Comparison of ENCODE assay signal across 8 cellular contexts in the genomic region with DNA sequence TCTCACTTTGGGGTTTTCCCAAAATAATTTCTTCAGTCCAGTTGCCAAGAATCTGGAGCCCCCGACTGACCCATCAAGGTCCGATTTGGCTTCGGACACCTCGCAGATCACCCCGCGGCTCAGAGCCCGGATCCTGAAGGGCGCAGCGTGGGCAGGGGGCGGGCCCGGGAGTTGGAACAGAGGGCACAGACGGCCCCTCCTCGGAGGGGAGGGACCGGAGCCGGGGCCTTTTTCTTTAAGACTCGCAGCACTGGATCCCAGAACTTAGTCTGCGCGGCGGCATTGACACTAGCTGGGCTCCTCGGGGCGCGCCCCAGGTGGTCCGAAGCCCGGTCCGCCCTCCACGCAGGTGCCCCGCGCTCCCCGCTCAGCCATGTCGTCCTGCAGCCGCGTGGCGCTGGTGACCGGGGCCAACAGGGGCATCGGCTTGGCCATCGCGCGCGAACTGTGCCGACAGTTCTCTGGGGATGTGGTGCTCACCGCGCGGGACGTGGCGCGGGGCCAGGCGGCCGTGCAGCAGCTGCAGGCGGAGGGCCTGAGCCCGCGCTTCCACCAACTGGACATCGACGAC. TPM values are rescaled to one million over a fixed set of nuclear protein-coding genes. Genes with fewer than 3 reads are reported as not detected.
DNase-seq lines count a peak whose midpoint lies in the region; ATAC-seq and TF ChIP-seq lines count a peak whose summit lies in the region.

A gene (plus strand): TSS at position 260 of the 571 bp plus-strand sequence. CDS start 114 bp downstream, at position 374.

- H3K27ac ChIP-seq in HUES64 (ENCODE audit: low read depth, low read length) (no peak within 1 kb of the TSS), ectodermal cell (ENCODE audit: insufficient read depth, low read depth, low read length, poor library complexity, severe bottlenecking) (no peak within 1 kb of the TSS)

- H3K4me3 ChIP-seq in HUES64 (ENCODE audit: low read length) (peak within 1 kb of the TSS; percentile 60), ectodermal cell (ENCODE audit: insufficient read depth, low read depth, low read length) (peak within 1 kb of the TSS; percentile 39)

- no peaks in the 10 kb centered on the region for H3K9me3 Mint-ChIP-seq in CD14-positive monocyte
- no peaks in the 10 kb centered on the region for H3K9me3 Mint-ChIP-seq in activated CD4-positive, alpha-beta T cell treated with anti-CD3 and anti-CD28 coated beads, Interleukin-2, amount 10 ng/mL, durations not matched to agents 24 days and 14 days

- H3K4me1 ChIP-seq in HUES64 (ENCODE audit: insufficient read depth, low read length) (peaks cover 17% of the 10 kb centered on the region), ectodermal cell (ENCODE audit: control insufficient read depth, insufficient read depth, low read length) (no peaks in the 10 kb centered on the region)

- peaks cover 0 to 2% of the 10 kb centered on the region in 2 donors for H3K36me3 Mint-ChIP-seq in CD14-positive monocyte
- H3K36me3 Mint-ChIP-seq in activated CD4-positive, alpha-beta T cell treated with anti-CD3 and anti-CD28 coated beads, Interleukin-2, amount 10 ng/mL, durations not matched to agents 24 days and 14 days (ENCODE audit: low read depth) = peaks cover 13% of the 10 kb centered on the region

- H3K4me3 Mint-ChIP-seq in CD14-positive monocyte = peak within 1 kb of the TSS; percentile 89 to 93
- peak within 1 kb of the TSS; percentile 95 for H3K4me3 Mint-ChIP-seq in activated CD4-positive, alpha-beta T cell treated with anti-CD3 and anti-CD28 coated beads, Interleukin-2, amount 10 ng/mL, durations not matched to agents 24 days and 14 days

- H3K36me3 ChIP-seq in HUES64 (ENCODE audit: insufficient read depth, low read length) (no peaks in the 10 kb centered on the region), ectodermal cell (ENCODE audit: control insufficient read depth, insufficient read depth, low read length) (no peaks in the 10 kb centered on the region)

- WGBS in HUES64 = 2% methylated on average over 53 of the region's 53 CpGs
- 2% methylated on average over 53 of the region's 53 CpGs for WGBS in ectodermal cell, 2 experiments

- TF ChIP-seq CTCF in CD14-positive monocyte (IDR thresholded peaks at IDR 0.05) = no peak

- H3K4me1 Mint-ChIP-seq in CD14-positive monocyte = peaks cover 31% of the 10 kb centered on the region
- H3K4me1 Mint-ChIP-seq in activated CD4-positive, alpha-beta T cell treated with anti-CD3 and anti-CD28 coated beads, Interleukin-2, amount 10 ng/mL, durations not matched to agents 24 days and 14 days = peaks cover 28% of the 10 kb centered on the region

- no peak for DNase-seq in CD14-positive monocyte (ENCODE audit: low spot score)
- DNase-seq in activated CD4-positive, alpha-beta T cell treated with anti-CD3 and anti-CD28 coated beads, Interleukin-2, amount 10 ng/mL, durations not matched to agents 24 days and 14 days = peak; percentile 90
- peak; percentile 48 to 74 for DNase-seq in lung microvascular endothelial cell (ENCODE audit: low read depth in 2 of 2)
- DNase-seq in stimulated activated CD8-positive, alpha-beta memory T cell treated with anti-CD3 and anti-CD28 coated beads, Interleukin-4, amount 100 ng/mL, for 24 hours (ENCODE audit: low read depth) = peak; percentile 34
- no peak for DNase-seq in inferior parietal cortex (ENCODE audit: extremely low spot score)

- H3K9ac ChIP-seq in HUES64 (ENCODE audit: low read depth, low read length) = peak within 1 kb of the TSS; percentile 52

- H3K27me3 Mint-ChIP-seq in CD14-positive monocyte (ENCODE audit: low read depth in 3 of 3) = peaks cover 9 to 10% (median 9%) of the 10 kb centered on the region in 3 donors
- H3K27me3 Mint-ChIP-seq in activated CD4-positive, alpha-beta T cell treated with anti-CD3 and anti-CD28 coated beads, Interleukin-2, amount 10 ng/mL, durations not matched to agents 24 days and 14 days = peaks cover 4% of the 10 kb centered on the region

- ATAC-seq in GM18909 (IDR thresholded peaks at IDR 0.05; ENCODE audit: poor library complexity, unreplicated experiment) = no peak

- peaks cover 65% of the 10 kb centered on the region for H3K27me3 ChIP-seq in HUES64 (ENCODE audit: insufficient read depth, low read length)
- H3K27me3 ChIP-seq in ectodermal cell (ENCODE audit: control insufficient read depth, insufficient read depth, low read length, poor library complexity, severe bottlenecking) = peaks cover 74% of the 10 kb centered on the region

- intact Hi-C loops in CD14-positive monocyte (cut with micrococcal nuclease) = no loop called here
- intact Hi-C loops in activated CD4-positive, alpha-beta T cell treated with anti-CD3 and anti-CD28 coated beads, Interleukin-2, amount 10 ng/mL, durations not matched to agents 24 days and 14 days (cut with micrococcal nuclease) = no loop called here

- H3K9me3 ChIP-seq in HUES64 (ENCODE audit: insufficient read depth, low read depth, low read length) = no peaks in the 10 kb centered on the region
- no peaks in the 10 kb centered on the region for H3K9me3 ChIP-seq in ectodermal cell (ENCODE audit: control insufficient read depth, low read length)

- H3K27ac Mint-ChIP-seq in CD14-positive monocyte = peak within 1 kb of the TSS; percentile 50 to 82 (median 77)
- H3K27ac Mint-ChIP-seq in activated CD4-positive, alpha-beta T cell treated with anti-CD3 and anti-CD28 coated beads, Interleukin-2, amount 10 ng/mL, durations not matched to agents 24 days and 14 days = peak within 1 kb of the TSS; percentile 97

RNA-seq across cellular contexts. Expression of the gene that starts here (rescaled TPM):
- polyA plus RNA-seq in CD14-positive monocyte = under 1 TPM; 0.32 to 0.40 TPM
- polyA plus RNA-seq in HUES64 (2013, experiment 1 of 2) = 3.2 TPM
- 4.2 TPM for polyA plus RNA-seq in HUES64 (2013, experiment 2 of 2)
- 17.2 and 19.8 TPM in 2 replicates for total RNA-seq in activated CD4-positive, alpha-beta T cell treated with anti-CD3 and anti-CD28 coated beads, Interleukin-2, amount 10 ng/mL, durations not matched to agents 24 days and 14 days
- polyA plus RNA-seq in ectodermal cell (2013, experiment 1 of 4) = not detected
- not detected for polyA plus RNA-seq in ectodermal cell (2013, experiment 2 of 4)
- not detected for polyA plus RNA-seq in ectodermal cell (2013, experiment 3 of 4)
- not detected for polyA plus RNA-seq in ectodermal cell (2013, experiment 4 of 4)
- 0.60 and 2.4 TPM in 2 replicates for total RNA-seq in lung microvascular endothelial cell

Comparison
In these comparisons a context has a peak if more than half of its experiments do, and no peak if none do; other contexts are left out.
1. DNase-seq: peak in activated CD4-positive, alpha-beta T cell treated with anti-CD3 and anti-CD28 coated beads, Interleukin-2, amount 10 ng/mL, durations not matched to agents 24 days and 14 days (single experiment), lung microvascular endothelial cell (2 of 2) and stimulated activated CD8-positive, alpha-beta memory T cell treated with anti-CD3 and anti-CD28 coated beads, Interleukin-4, amount 100 ng/mL, for 24 hours (single experiment); none in CD14-positive monocyte (single experiment) and inferior parietal cortex (single experiment).